8 cellular contexts compared by ENCODE assay signal in genomic region chr3:45995370-45996192, GRCh38. TPM values are rescaled to one million over a fixed set of nuclear protein-coding genes. Genes with fewer than 3 reads are reported as not detected.
DNase-seq lines count a peak whose midpoint lies in the region; ATAC-seq, FAIRE-seq and TF ChIP-seq lines count a peak whose summit lies in the region.

TSS of gene FYCO1 (minus strand) at chr3:45995824. CDS start at chr3:45984910, 10,914 bp downstream.

- peak within 1 kb of the TSS; percentile 85 for H3K4me3 Mint-ChIP-seq in activated CD4-positive, alpha-beta memory T cell treated with anti-CD3 and anti-CD28 coated beads for 36 hours

- peak in 1 of 2 donors; percentile 17 for TF ChIP-seq RAD21 in liver (IDR thresholded peaks at IDR 0.05)

- H3K4me1 Mint-ChIP-seq in activated CD4-positive, alpha-beta memory T cell treated with anti-CD3 and anti-CD28 coated beads for 36 hours (ENCODE audit: low read depth): peaks cover 44% of the 10 kb centered on the region

- H3K27ac Mint-ChIP-seq in activated CD4-positive, alpha-beta memory T cell treated with anti-CD3 and anti-CD28 coated beads for 36 hours: peak within 1 kb of the TSS; percentile 87

- DNase-seq in GM19239 (ENCODE audit: insufficient read length, low spot score): peak; percentile 92
- peak; percentile 20 for DNase-seq in NCI-H774 (lab: John Stamatoyannopoulos, UW)
- DNase-seq in activated CD4-positive, alpha-beta memory T cell treated with anti-CD3 and anti-CD28 coated beads for 36 hours: peak; percentile 93
- peak; percentile 79 to 95 (median 93) for DNase-seq in dorsolateral prefrontal cortex
- DNase-seq in stimulated activated CD4-positive, alpha-beta T cell treated with anti-CD3 and anti-CD28 coated beads, Interleukin-4, amount 100 ng/mL, for 24 hours: peak; percentile 90

- H3K9me3 ChIP-seq in BLaER1 (no peaks in the 10 kb centered on the region), liver (ENCODE audit: control insufficient read depth in 4 of 4, low read length in 3 of 4) (no peaks in the 10 kb centered on the region)

- peaks cover 8% of the 10 kb centered on the region; the same call in 1 of the 2 replicates for H3K36me3 ChIP-seq in BLaER1
- no peaks in the 10 kb centered on the region for H3K36me3 ChIP-seq in liver (ENCODE audit: control insufficient read depth in 4 of 4, insufficient read depth in 3 of 4, low read depth in 1 of 4, low read length in 3 of 4)

- intact Hi-C loops in activated CD4-positive, alpha-beta memory T cell treated with anti-CD3 and anti-CD28 coated beads for 36 hours (cut with micrococcal nuclease): loop anchor here (2.0 kb wide), 2 partner anchors 23 to 73 kb away; no protein-coding TSS in a partner anchor
- intact Hi-C loops in dorsolateral prefrontal cortex (cut with DNase I): loop anchor here in 1 of 2 donors (5.0 kb wide), 3 partner anchors 33 to 308 kb away; partner anchors contain the start of genes LZTFL1 and SACM1L

- CTCF ChIA-PET in activated CD4-positive, alpha-beta memory T cell treated with anti-CD3 and anti-CD28 coated beads for 36 hours (lab: Charles Lee): interaction anchor here (0.6 to 2.0 kb wide), 5 partner anchors 14 to 382 kb away, joined by 3 to 4 read pairs (median 4); no protein-coding TSS in a partner anchor

- WGBS in liver: 1% methylated on average over 62 of the region's 62 CpGs

- ATAC-seq in HG03442 (IDR thresholded peaks at IDR 0.05; ENCODE audit: unreplicated experiment): peak; percentile 88

- peak within 1 kb of the TSS; percentile 94 for H3K9ac ChIP-seq in BLaER1
- H3K9ac ChIP-seq in liver (ENCODE audit: low read depth in 1 of 2, low read length in 2 of 2): peak within 1 kb of the TSS; percentile 93 to 96

- H3K9me3 Mint-ChIP-seq in activated CD4-positive, alpha-beta memory T cell treated with anti-CD3 and anti-CD28 coated beads for 36 hours: no peaks in the 10 kb centered on the region

- H4K20me1 ChIP-seq in BLaER1: peaks cover 24% of the 10 kb centered on the region

- H3K4me3 ChIP-seq in BLaER1 (peak within 1 kb of the TSS; percentile 96), dorsolateral prefrontal cortex (peak within 1 kb of the TSS; percentile 69 to 98 (median 89)), liver (ENCODE audit: low read depth in 1 of 3, low read length in 3 of 3) (peak within 1 kb of the TSS; percentile 83 to 90 (median 86))

- peak within 1 kb of the TSS; percentile 90 for H3K4me2 ChIP-seq in BLaER1

- H3K27me3 Mint-ChIP-seq in activated CD4-positive, alpha-beta memory T cell treated with anti-CD3 and anti-CD28 coated beads for 36 hours: no peaks in the 10 kb centered on the region

- TF ChIP-seq CTCF in dorsolateral prefrontal cortex (IDR thresholded peaks at IDR 0.05 in 54 of 56, conservative IDR thresholded peaks at IDR 0.05 in 2 of 56; ENCODE audit: low read depth in 1 of 56, partially characterized antibody in 56 of 56) (peak in 18 of 56 donors; percentile 5 to 37 (median 20)), liver (IDR thresholded peaks at IDR 0.05; ENCODE audit: low read depth, low read length, missing input control) (no peak)

- H3K36me3 Mint-ChIP-seq in activated CD4-positive, alpha-beta memory T cell treated with anti-CD3 and anti-CD28 coated beads for 36 hours: peaks cover 10% of the 10 kb centered on the region

- FAIRE-seq in GM19239 (lab: Jason Lieb, UNC): peak; percentile 80

- H3K27ac ChIP-seq in BLaER1 (peak within 1 kb of the TSS; percentile 95), dorsolateral prefrontal cortex (peak within 1 kb of the TSS in 57 of 59 donors; percentile 4 to 91 (median 73)), liver (ENCODE audit: low read depth in 1 of 2, low read length in 2 of 2) (peak within 1 kb of the TSS; percentile 93 to 98)

- peaks cover 42% of the 10 kb centered on the region for H3K4me1 ChIP-seq in BLaER1
- H3K4me1 ChIP-seq in liver (ENCODE audit: control insufficient read depth in 4 of 4, insufficient read depth in 4 of 4, low read length in 3 of 4): peaks cover 13 to 35% (median 21%) of the 10 kb centered on the region in 4 donors

- no peaks in the 10 kb centered on the region for H3K27me3 ChIP-seq in BLaER1
- no peaks in the 10 kb centered on the region for H3K27me3 ChIP-seq in dorsolateral prefrontal cortex
- no peaks in the 10 kb centered on the region for H3K27me3 ChIP-seq in liver (ENCODE audit: control insufficient read depth in 4 of 4, insufficient read depth in 4 of 4, low read length in 3 of 4)

- POLR2A ChIA-PET in activated CD4-positive, alpha-beta memory T cell treated with anti-CD3 and anti-CD28 coated beads for 36 hours (lab: Charles Lee): interaction anchor here (1.0 to 4.9 kb wide), 9 partner anchors 9 to 305 kb away, joined by 3 to 20 read pairs (median 4); partner anchors contain the start of gene CXCR6

TF ChIP-seq in liver, 16 proteins besides CTCF, POLR2A, EP300 and RAD21:
- TF ChIP-seq NR2F2 (IDR thresholded peaks at IDR 0.05) (no peak), TAF1 (conservative IDR thresholded peaks at IDR 0.05) (peak; percentile 69), GABPA (IDR thresholded peaks at IDR 0.05 in 1 of 2, conservative IDR thresholded peaks at IDR 0.05 in 1 of 2) (no peak), REST (IDR thresholded peaks at IDR 0.05) (peak; percentile 78), HNF4A (conservative IDR thresholded peaks at IDR 0.05) (peak; percentile 13 to 26), EGR1 (IDR thresholded peaks at IDR 0.05; ENCODE audit: low read depth in 2 of 2) (peak; percentile 14 to 70), YY1 (IDR thresholded peaks at IDR 0.05) (peak; percentile 97), SP1 (IDR thresholded peaks at IDR 0.05) (peak; percentile 52), JUND (IDR thresholded peaks at IDR 0.05) (no peak), MAX (IDR thresholded peaks at IDR 0.05) (peak; percentile 90), FOXA1 (IDR thresholded peaks at IDR 0.05) (no peak), FOXA2 (IDR thresholded peaks at IDR 0.05) (no peak), HNF4G (IDR thresholded peaks at IDR 0.05) (no peak), RXRA (IDR thresholded peaks at IDR 0.05) (peak in 1 of 2 donors; percentile 47)
- TF ChIP-seq, protein P1, sequence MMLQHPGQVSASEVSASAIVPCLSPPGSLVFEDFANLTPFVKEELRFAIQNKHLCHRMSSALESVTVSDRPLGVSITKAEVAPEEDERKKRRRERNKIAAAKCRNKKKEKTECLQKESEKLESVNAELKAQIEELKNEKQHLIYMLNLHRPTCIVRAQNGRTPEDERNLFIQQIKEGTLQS (IDR thresholded peaks at IDR 0.05): no peak
- TF ChIP-seq, protein P2, sequence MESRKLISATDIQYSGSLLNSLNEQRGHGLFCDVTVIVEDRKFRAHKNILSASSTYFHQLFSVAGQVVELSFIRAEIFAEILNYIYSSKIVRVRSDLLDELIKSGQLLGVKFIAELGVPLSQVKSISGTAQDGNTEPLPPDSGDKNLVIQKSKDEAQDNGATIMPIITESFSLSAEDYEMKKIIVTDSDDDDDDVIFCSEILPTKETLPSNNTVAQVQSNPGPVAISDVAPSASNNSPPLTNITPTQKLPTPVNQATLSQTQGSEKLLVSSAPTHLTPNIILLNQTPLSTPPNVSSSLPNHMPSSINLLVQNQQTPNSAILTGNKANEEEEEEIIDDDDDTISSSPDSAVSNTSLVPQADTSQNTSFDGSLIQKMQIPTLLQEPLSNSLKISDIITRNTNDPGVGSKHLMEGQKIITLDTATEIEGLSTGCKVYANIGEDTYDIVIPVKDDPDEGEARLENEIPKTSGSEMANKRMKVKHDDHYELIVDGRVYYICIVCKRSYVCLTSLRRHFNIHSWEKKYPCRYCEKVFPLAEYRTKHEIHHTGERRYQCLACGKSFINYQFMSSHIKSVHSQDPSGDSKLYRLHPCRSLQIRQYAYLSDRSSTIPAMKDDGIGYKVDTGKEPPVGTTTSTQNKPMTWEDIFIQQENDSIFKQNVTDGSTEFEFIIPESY (IDR thresholded peaks at IDR 0.05): no peak

RNA-seq across cellular contexts. Expression of gene FYCO1, which starts in this region (rescaled TPM):
- total RNA-seq in activated CD4-positive, alpha-beta memory T cell treated with anti-CD3 and anti-CD28 coated beads for 36 hours: 10 to 100 TPM; 13.7 to 14.0 TPM
- total RNA-seq in dorsolateral prefrontal cortex (10 to 100 TPM in 110 of 120 experiments, 1 to 10 TPM in 10; 7.9 to 24.8 (median 13.3) TPM), liver (10 to 100 TPM; 11.9 to 17.1 TPM)
- polyA plus RNA-seq in liver: 1 to 10 TPM; 3.0 to 8.5 TPM

Comparison
In these comparisons a context has a peak if more than half of its experiments do, and no peak if none do; other contexts are left out.
1. Peak in every context shown above with its lines: DNase-seq, ATAC-seq, H3K4me3 ChIP-seq and H3K27ac ChIP-seq.
2. DNase-seq: peak in every context shown above with its lines; median percentile 93 in activated CD4-positive, alpha-beta memory T cell treated with anti-CD3 and anti-CD28 coated beads for 36 hours; 93 in dorsolateral prefrontal cortex; 92 in GM19239; 90 in stimulated activated CD4-positive, alpha-beta T cell treated with anti-CD3 and anti-CD28 coated beads, Interleukin-4, amount 100 ng/mL, for 24 hours; 20 in NCI-H774.